ENCODE assay signal across 8 cellular contexts in genomic region chr7:151244156-151244870, GRCh38. TPM values are rescaled to one million over a fixed set of nuclear protein-coding genes. Genes with fewer than 3 reads are reported as not detected.
DNase-seq lines count a peak whose midpoint lies in the region; FAIRE-seq and TF ChIP-seq lines count a peak whose summit lies in the region.
"Had no signal": no experiment of that assay in that cellular context is flagged by ENCODE, and none has a peak within 500 bp of the region (broad histone marks: within the 10 kb centered on the region; RNA-seq: fewer than 3 reads in every experiment).

No MANE protein-coding gene starts in this region.

- no peak overlapping the region for H3K27ac ChIP-seq in KMS-11

- in situ Hi-C loops in G401 (cut with HindIII; ENCODE audit: low sequenced_read_pairs) = no loop called here

- peak; percentile 76 for DNase-seq in G401 (ENCODE audit: low spot score)
- peak; percentile 54 for DNase-seq in T-helper 9 cell
- DNase-seq in bronchial epithelial cell (ENCODE audit: low read depth) = peak; percentile 33
- peak; percentile 82 for DNase-seq in left kidney (ENCODE audit: low read depth, low spot score)
- peak; percentile 38 for DNase-seq in stimulated activated naive CD4-positive, alpha-beta T cell treated with Interleukin-2 at 50 U/mL for 16 hours (lab: John Stamatoyannopoulos, UW)
- no peak for DNase-seq in middle frontal gyrus (ENCODE audit: extremely low spot score, low spot score)

- no peak overlapping the region for H2AFZ ChIP-seq in KMS-11 (ENCODE audit: low read depth)

- FAIRE-seq in bronchial epithelial cell (lab: Jason Lieb, UNC) = no peak
- FAIRE-seq: colon had no signal

- H3K79me2 ChIP-seq in KMS-11 (ENCODE audit: insufficient read depth, low read depth) = no peaks in the 10 kb centered on the region

- peak overlapping the region; percentile 91 for H3K4me2 ChIP-seq in KMS-11

- no peak overlapping the region for H3K9ac ChIP-seq in KMS-11

- H3K36me3 ChIP-seq in KMS-11 (ENCODE audit: insufficient read depth) (no peaks in the 10 kb centered on the region), bronchial epithelial cell (ENCODE audit: control insufficient read depth, insufficient read depth, low read length) (peaks cover 5% of the 10 kb centered on the region)

- H3K27me3 ChIP-seq in KMS-11 (ENCODE audit: insufficient read depth, low read depth) (peaks cover 56% of the 10 kb centered on the region), bronchial epithelial cell (ENCODE audit: control insufficient read depth, insufficient read depth, low read length) (peaks cover 8% of the 10 kb centered on the region)

- H3K4me1 ChIP-seq in KMS-11 (ENCODE audit: low read depth, poor library complexity, severe bottlenecking) = peaks cover 24% of the 10 kb centered on the region

- H3K4me3 ChIP-seq in KMS-11 (IDR thresholded peaks at IDR 0.05; ENCODE audit: insufficient read depth, low read depth, low read length) (no peak overlapping the region), bronchial epithelial cell (ENCODE audit: low read depth, low read length) (no peak overlapping the region)

- peak; percentile 99 for TF ChIP-seq CTCF in KMS-11 (conservative IDR thresholded peaks at IDR 0.05; ENCODE audit: low read depth, low read length)
- TF ChIP-seq CTCF in bronchial epithelial cell (IDR thresholded peaks at IDR 0.05; ENCODE audit: insufficient read depth, low read length, severe bottlenecking) = peak; percentile 83

- no peaks in the 10 kb centered on the region for H4K20me1 ChIP-seq in KMS-11 (ENCODE audit: insufficient read depth)

RNA-seq across cellular contexts. Expression of gene SMARCD3, which starts 4.2 kb away (rescaled TPM):
- total RNA-seq in G401 (2014; rRNA removed; shearing (Covaris generic)) = 65.7 and 68.2 TPM in 2 replicates
- 2.1 and 4.9 TPM in 2 replicates for total RNA-seq in bronchial epithelial cell

RNA-seq across cellular contexts. Expression of gene CHPF2, which starts 12.0 kb away (rescaled TPM):
- total RNA-seq in G401 (2014; rRNA removed; shearing (Covaris generic)) = 22.3 and 31.1 TPM in 2 replicates
- total RNA-seq in bronchial epithelial cell = 23.4 and 25.0 TPM in 2 replicates

RNA-seq across cellular contexts. Expression of gene ABCF2, which starts 17.3 kb away (rescaled TPM):
- 63.0 and 99.0 TPM in 2 replicates for total RNA-seq in G401 (2014; rRNA removed; shearing (Covaris generic))
- 60.9 and 85.8 TPM in 2 replicates for total RNA-seq in bronchial epithelial cell

RNA-seq across cellular contexts. Expression of gene H2BK1, which starts 34.0 kb away (rescaled TPM):
- not detected in 2 replicates for total RNA-seq in G401 (2014; rRNA removed; shearing (Covaris generic))
- not detected in 2 replicates for total RNA-seq in bronchial epithelial cell

RNA-seq across cellular contexts. Expression of gene ASB10, which starts 57.3 kb away (rescaled TPM):
- not detected in 2 replicates for total RNA-seq in G401 (2014; rRNA removed; shearing (Covaris generic))
- total RNA-seq in bronchial epithelial cell = not detected in 2 replicates

Comparison
In these comparisons a context has a peak if more than half of its experiments do, and no peak if none do; other contexts are left out.
1. RNA of gene SMARCD3, which starts 4.2 kb away (total RNA-seq): 65.7 to 68.2 TPM in G401; 2.1 to 4.9 TPM in bronchial epithelial cell; every median in the first group is over 10 times any median in the second.